In genomic region chr3:51503007-51503406, GRCh38 we compare ENCODE assay signal across 15 cellular contexts. TPM values are rescaled to one million over a fixed set of nuclear protein-coding genes. Genes with fewer than 3 reads are reported as not detected.
A peak's percentile ranks its signal among the peaks of the same experiment; 100 is the strongest.
DNase-seq lines count a peak whose midpoint lies in the region; ATAC-seq and TF ChIP-seq lines count a peak whose summit lies in the region.
"Had no signal": no experiment of that assay in that cellular context is flagged by ENCODE, and none has a peak within 500 bp of the region (broad histone marks: within the 10 kb centered on the region; RNA-seq: fewer than 3 reads in every experiment).

No MANE protein-coding gene starts in this region.

- H3K36me3 ChIP-seq in mesenchymal stem cell (ENCODE audit: control insufficient read depth in 1 of 2, insufficient read depth in 2 of 2, low read depth in 1 of 2, low read length in 2 of 2) (no peaks in the 10 kb centered on the region), A673 (ENCODE audit: insufficient read depth, low read length, poor library complexity, severe bottlenecking) (no peaks in the 10 kb centered on the region)
- H3K36me3 ChIP-seq: BLaER1 had no signal

- H2AFZ ChIP-seq in mesenchymal stem cell (ENCODE audit: low read depth, low read length) = peak overlapping the region; percentile 24
- H2AFZ ChIP-seq: GM23248 had no signal

- WGBS in mesenchymal stem cell = 82% methylated on average over 2 of the region's 2 CpGs

- H3K9ac ChIP-seq in mesenchymal stem cell (ENCODE audit: low read length) = no peak overlapping the region
- H3K9ac ChIP-seq: BLaER1, GM23248 had no signal

- H3K4me1 ChIP-seq in mesenchymal stem cell (ENCODE audit: control insufficient read depth, insufficient read depth, low read depth, low read length) = peaks cover 1% of the 10 kb centered on the region
- no peaks in the 10 kb centered on the region for H3K4me1 ChIP-seq in A673 (ENCODE audit: insufficient read depth, low read length, poor library complexity, severe bottlenecking)

- no peak overlapping the region for H2BK120ac ChIP-seq in mesenchymal stem cell (ENCODE audit: low read depth, low read length)

- H3K14ac ChIP-seq in mesenchymal stem cell (ENCODE audit: low read length in 2 of 2) = no peak overlapping the region

- H2AK5ac ChIP-seq in mesenchymal stem cell (ENCODE audit: low read length, severe bottlenecking) = no peak overlapping the region

- CTCF ChIA-PET in activated CD4-positive, alpha-beta T cell treated with anti-CD3 and anti-CD28 coated beads, Interleukin-2, amount 10 ng/mL, durations not matched to agents 7 days and 5 days (lab: Charles Lee) = interaction anchor here (2.4 to 8.7 kb wide), 5 partner anchors 9 to 213 kb away, joined by 4 to 116 read pairs (median 42); no protein-coding TSS in a partner anchor
- CTCF ChIA-PET in A673 (lab: Charles Lee) = interaction anchor here (2.1 to 3.2 kb wide), 2 partner anchors 167 to 179 kb away, joined by 12 to 22 read pairs; no protein-coding TSS in a partner anchor

- H3K27ac ChIP-seq in mesenchymal stem cell (ENCODE audit: low read length, poor library complexity, severe bottlenecking) (no peak overlapping the region), A673 (ENCODE audit: low read depth, low read length, poor library complexity, severe bottlenecking) (no peak overlapping the region)
- H3K27ac ChIP-seq: 22Rv1, BLaER1, GM23248 had no signal

- H3K9me3 Mint-ChIP-seq in activated CD4-positive, alpha-beta T cell treated with anti-CD3 and anti-CD28 coated beads, Interleukin-2, amount 10 ng/mL, durations not matched to agents 7 days and 5 days = no peaks in the 10 kb centered on the region

- no peak for ATAC-seq in T-helper 17 cell

- H2BK5ac ChIP-seq in mesenchymal stem cell (ENCODE audit: low read depth, low read length, poor library complexity, severe bottlenecking) = no peak overlapping the region

- no peak overlapping the region for H4K8ac ChIP-seq in mesenchymal stem cell (ENCODE audit: low read length)

- H3K27me3 Mint-ChIP-seq in activated CD4-positive, alpha-beta T cell treated with anti-CD3 and anti-CD28 coated beads, Interleukin-2, amount 10 ng/mL, durations not matched to agents 7 days and 5 days = no peaks in the 10 kb centered on the region
- no peaks in the 10 kb centered on the region for H3K27me3 Mint-ChIP-seq in T-helper 17 cell

- intact Hi-C loops in posterior vena cava (cut with DNase I) (loop anchor here (5.0 kb wide), 4 partner anchors 164 to 299 kb away; no protein-coding TSS in a partner anchor), A673 (cut with micrococcal nuclease; ENCODE audit: unreplicated experiment) (loop anchor here (10.0 kb wide), 1 partner anchor 292 kb away; no protein-coding TSS in a partner anchor)

- H3K4me3 Mint-ChIP-seq in activated CD4-positive, alpha-beta T cell treated with anti-CD3 and anti-CD28 coated beads, Interleukin-2, amount 10 ng/mL, durations not matched to agents 7 days and 5 days = no peak overlapping the region
- no peak overlapping the region for H3K4me3 Mint-ChIP-seq in T-helper 17 cell

- H3K27me3 ChIP-seq in mesenchymal stem cell (ENCODE audit: control insufficient read depth in 1 of 2, insufficient read depth in 1 of 2, low read length in 2 of 2) (peaks cover 0 to 4% of the 10 kb centered on the region in 2 experiments), A673 (replicated peaks; ENCODE audit: insufficient read depth, low read depth, low read length, poor library complexity) (no peaks in the 10 kb centered on the region)
- H3K27me3 ChIP-seq: BLaER1 had no signal

- H3K79me1 ChIP-seq in mesenchymal stem cell (replicated peaks; ENCODE audit: low read length, poor library complexity, severe bottlenecking) = no peaks in the 10 kb centered on the region

- peaks cover 2% of the 10 kb centered on the region for H3K36me3 Mint-ChIP-seq in activated CD4-positive, alpha-beta T cell treated with anti-CD3 and anti-CD28 coated beads, Interleukin-2, amount 10 ng/mL, durations not matched to agents 7 days and 5 days (ENCODE audit: low read depth)
- peaks cover 6% of the 10 kb centered on the region for H3K36me3 Mint-ChIP-seq in T-helper 17 cell (ENCODE audit: low read depth)

- H3K27ac Mint-ChIP-seq in activated CD4-positive, alpha-beta T cell treated with anti-CD3 and anti-CD28 coated beads, Interleukin-2, amount 10 ng/mL, durations not matched to agents 7 days and 5 days = peak overlapping the region; percentile 43
- peak overlapping the region; percentile 67 for H3K27ac Mint-ChIP-seq in T-helper 17 cell

- H3K4me3 ChIP-seq in mesenchymal stem cell (ENCODE audit: insufficient read depth in 1 of 2, low read depth in 1 of 2, low read length in 2 of 2) = no peak overlapping the region
- H3K4me3 ChIP-seq in A673 (ENCODE audit: low read depth, low read length, poor library complexity, severe bottlenecking) = no peak overlapping the region
- H3K4me3 ChIP-seq: BLaER1, GM23248 had no signal

- BruUV-seq in A673 (replicated peaks; lab: Mats Ljungman, UMichigan) = no TSS peak

- no peak for TF ChIP-seq CTCF in A673 (conservative IDR thresholded peaks at IDR 0.05; ENCODE audit: low read depth, low read length)

- H3K18ac ChIP-seq in mesenchymal stem cell (ENCODE audit: low read depth in 1 of 2, low read length in 2 of 2) = no peak overlapping the region

- no peak overlapping the region for H2BK15ac ChIP-seq in mesenchymal stem cell (ENCODE audit: low read depth, poor library complexity, severe bottlenecking)

- H3K9me3 ChIP-seq in T-helper 17 cell (ENCODE audit: control insufficient read depth, low read length, poor library complexity, severe bottlenecking) (no peaks in the 10 kb centered on the region), mesenchymal stem cell (ENCODE audit: control insufficient read depth, low read length) (no peaks in the 10 kb centered on the region), A673 (ENCODE audit: low read depth, low read length, poor library complexity, severe bottlenecking) (no peaks in the 10 kb centered on the region)
- H3K9me3 ChIP-seq: BLaER1 had no signal

- no peak overlapping the region for H3K23ac ChIP-seq in mesenchymal stem cell (ENCODE audit: low read length in 2 of 2)

- POLR2A ChIA-PET in activated CD4-positive, alpha-beta T cell treated with anti-CD3 and anti-CD28 coated beads, Interleukin-2, amount 10 ng/mL, durations not matched to agents 7 days and 5 days (lab: Charles Lee) = interaction anchor here (0.5 kb wide), 1 partner anchor 1224 kb away, joined by 5 read pairs; no protein-coding TSS in a partner anchor
- POLR2A ChIA-PET in A673 (lab: Charles Lee; ENCODE audit: low non-redundant PET) = interaction anchor here (0.6 kb wide), 1 partner anchor 117 kb away, joined by 3 read pairs; no protein-coding TSS in a partner anchor

- peak overlapping the region; percentile 41 for H4K91ac ChIP-seq in mesenchymal stem cell (ENCODE audit: low read length)

- H3K4ac ChIP-seq in mesenchymal stem cell (ENCODE audit: low read depth in 1 of 2, low read length in 2 of 2) = no peak overlapping the region

- H2BK12ac ChIP-seq in mesenchymal stem cell (ENCODE audit: low read length in 2 of 2) = no peak overlapping the region

- DNase-seq in activated CD4-positive, alpha-beta T cell treated with anti-CD3 and anti-CD28 coated beads, Interleukin-2, amount 10 ng/mL, durations not matched to agents 7 days and 5 days = no peak
- no peak for DNase-seq in activated CD4-positive, alpha-beta T cell treated with anti-CD3 and anti-CD28 coated beads for 1 hour
- DNase-seq in T-helper 17 cell (no peak), mesenchymal stem cell (no peak), posterior vena cava (ENCODE audit: low spot score) (peak; percentile 61), epidermal melanocyte (ENCODE audit: insufficient read length, low spot score) (no peak), A673 (ENCODE audit: low spot score) (no peak), OCI-M2 (lab: John Stamatoyannopoulos, UW; ENCODE audit: unreplicated experiment) (no peak)
- DNase-seq: AML-193, Calu3, DMS 273 treated with DMSO at 0.1 percent for 48 hours, GM23248, H7 had no signal

- no peak overlapping the region for H3K4me2 ChIP-seq in mesenchymal stem cell (ENCODE audit: low read length, poor library complexity, severe bottlenecking)
- H3K4me2 ChIP-seq: BLaER1 had no signal

- H3K4me1 Mint-ChIP-seq in activated CD4-positive, alpha-beta T cell treated with anti-CD3 and anti-CD28 coated beads, Interleukin-2, amount 10 ng/mL, durations not matched to agents 7 days and 5 days = peaks cover 21% of the 10 kb centered on the region
- peaks cover 14% of the 10 kb centered on the region for H3K4me1 Mint-ChIP-seq in T-helper 17 cell

RNA-seq across cellular contexts. Expression of gene DCAF1, which starts 3.2 kb away (rescaled TPM):
- 10 to 100 TPM; 35.4 to 37.3 TPM for total RNA-seq in activated CD4-positive, alpha-beta T cell treated with anti-CD3 and anti-CD28 coated beads, Interleukin-2, amount 10 ng/mL, durations not matched to agents 7 days and 5 days
- total RNA-seq in T-helper 17 cell (10 to 100 TPM; 20.5 to 24.3 TPM), posterior vena cava (10 to 100 TPM; 13.7 to 19.3 TPM), A673 (2021) (18.2 and 18.3 TPM in 2 replicates)
- 6.8 TPM for polyA plus RNA-seq in mesenchymal stem cell (2013, experiment 1 of 2)
- polyA plus RNA-seq in mesenchymal stem cell (2013, experiment 2 of 2) = 6.3 TPM

RNA-seq across cellular contexts. Expression of gene RAD54L2, which starts 35.5 kb away (rescaled TPM):
- total RNA-seq in activated CD4-positive, alpha-beta T cell treated with anti-CD3 and anti-CD28 coated beads, Interleukin-2, amount 10 ng/mL, durations not matched to agents 7 days and 5 days = 10 to 100 TPM; 30.0 to 31.0 TPM
- total RNA-seq in T-helper 17 cell (10 to 100 TPM; 37.8 to 41.1 TPM), posterior vena cava (10 to 100 TPM; 20.0 to 21.2 TPM), A673 (2021) (22.0 TPM in 2 replicates)
- polyA plus RNA-seq in mesenchymal stem cell (2013, experiment 1 of 2) = 6.0 TPM
- 5.5 TPM for polyA plus RNA-seq in mesenchymal stem cell (2013, experiment 2 of 2)
